8 cellular contexts compared by ENCODE assay signal in the genomic region with DNA sequence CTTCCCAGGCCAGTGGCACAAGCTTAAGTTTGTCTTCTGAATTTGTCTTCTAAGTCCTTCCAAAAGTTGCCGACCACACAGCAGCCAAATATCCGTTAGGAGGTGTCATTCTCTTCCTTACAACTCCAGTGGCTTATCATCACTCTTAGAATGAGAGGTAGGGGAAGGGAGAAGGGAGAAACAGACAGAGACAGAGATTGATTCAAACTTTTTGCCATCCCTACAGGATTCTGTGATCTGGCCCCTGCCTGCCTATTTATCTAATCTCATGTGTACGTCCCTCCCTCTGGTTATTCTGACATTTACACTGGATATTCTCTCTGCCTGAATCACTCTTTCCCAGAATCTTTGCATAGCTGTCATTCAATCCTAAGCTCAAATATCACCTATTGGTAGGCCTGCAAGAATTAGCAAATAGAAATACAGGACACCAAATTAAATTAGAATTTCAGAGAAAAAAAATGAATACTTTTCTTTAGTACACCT. TPM values are rescaled to one million over a fixed set of nuclear protein-coding genes. Genes with fewer than 3 reads are reported as not detected.
DNase-seq lines count a peak whose midpoint lies in the region; ATAC-seq and TF ChIP-seq lines count a peak whose summit lies in the region.

No MANE protein-coding gene starts in this region.

- TF ChIP-seq POLR2A in body of pancreas (IDR thresholded peaks at IDR 0.05) = no peak

- no peaks in the 10 kb centered on the region for H3K27me3 ChIP-seq in body of pancreas
- H3K27me3 ChIP-seq in lower lobe of right lung (ENCODE audit: low read depth) = no peaks in the 10 kb centered on the region

- peak overlapping the region; percentile 99 to 100 for H3K4me3 Mint-ChIP-seq in activated T-cell treated with anti-CD3 and anti-CD28 coated beads, Interleukin-2, amount 50 U/mL, for 72 hours

- TF ChIP-seq CTCF in body of pancreas (IDR thresholded peaks at IDR 0.05) = no peak
- TF ChIP-seq CTCF in lower lobe of right lung (IDR thresholded peaks at IDR 0.05) = no peak

- peaks cover 23% of the 10 kb centered on the region for H3K4me1 ChIP-seq in body of pancreas
- peaks cover 25% of the 10 kb centered on the region for H3K4me1 ChIP-seq in lower lobe of right lung
- no peaks in the 10 kb centered on the region for H3K4me1 ChIP-seq in urinary bladder (ENCODE audit: insufficient read depth)

- peaks cover 44% of the 10 kb centered on the region for H3K4me1 Mint-ChIP-seq in activated T-cell treated with anti-CD3 and anti-CD28 coated beads, Interleukin-2, amount 50 U/mL, for 72 hours (ENCODE audit: low read depth)

- H3K27ac ChIP-seq in body of pancreas (peak overlapping the region in 3 of 4 donors; percentile 33 to 89 (median 84)), lower lobe of right lung (peak overlapping the region; percentile 78), urinary bladder (ENCODE audit: low read depth) (peak overlapping the region; percentile 64)

- WGBS in body of pancreas, 2 donors = 0% methylated on average over 3 of the region's 3 CpGs
- 0% methylated on average over 3 of the region's 3 CpGs for WGBS in urinary bladder

- intact Hi-C loops in body of pancreas (cut with DNase I) = no loop called here
- intact Hi-C loops in lower lobe of right lung (cut with DNase I) = no loop called here

- H3K27ac Mint-ChIP-seq in activated T-cell treated with anti-CD3 and anti-CD28 coated beads, Interleukin-2, amount 50 U/mL, for 72 hours = peak overlapping the region; percentile 26

- peaks cover 7 to 19% of the 10 kb centered on the region in 2 donors for H3K36me3 Mint-ChIP-seq in activated T-cell treated with anti-CD3 and anti-CD28 coated beads, Interleukin-2, amount 50 U/mL, for 72 hours (ENCODE audit: insufficient read depth in 2 of 2)

- peak; percentile 2 to 12 for ATAC-seq in activated T-cell treated with anti-CD3 and anti-CD28 coated beads, Interleukin-2, amount 50 U/mL, for 72 hours (replicated peaks in 1 of 2)
- no peak for ATAC-seq in body of pancreas
- ATAC-seq in lower lobe of right lung = no peak

- no peaks in the 10 kb centered on the region for H3K9me3 Mint-ChIP-seq in activated T-cell treated with anti-CD3 and anti-CD28 coated beads, Interleukin-2, amount 50 U/mL, for 72 hours

- peak overlapping the region in 1 of 2 donors; percentile 68 for H3K4me3 ChIP-seq in body of pancreas
- peak overlapping the region; percentile 82 for H3K4me3 ChIP-seq in lower lobe of right lung
- peak overlapping the region; percentile 64 for H3K4me3 ChIP-seq in urinary bladder (ENCODE audit: low read depth, low read length)

- no peak for DNase-seq in activated T-cell treated with anti-CD3 and anti-CD28 coated beads, Interleukin-2, amount 50 U/mL, for 72 hours
- no peak for DNase-seq in activated T-cell treated with anti-CD3 and anti-CD28 coated beads, Interleukin-2, amount 50 U/mL, for 48 hours
- DNase-seq in body of pancreas (no peak), lower lobe of right lung (no peak), ureter (ENCODE audit: low spot score) (no peak), NCI-H774 (lab: John Stamatoyannopoulos, UW) (no peak)
- DNase-seq in stimulated activated CD4-positive, alpha-beta T cell treated with anti-CD3 and anti-CD28 coated beads, Interleukin-12 subunit alpha, Interleukin-12 subunit beta, amount 100 ng/mL, for 4 hours = no peak

- H3K36me3 ChIP-seq in body of pancreas (replicated peaks in 1 of 2; ENCODE audit: insufficient read depth in 1 of 2, low read depth in 2 of 2) = peaks cover 0 to 7% of the 10 kb centered on the region in 2 donors
- H3K36me3 ChIP-seq in lower lobe of right lung = peaks cover 15% of the 10 kb centered on the region
- H3K36me3 ChIP-seq in urinary bladder (ENCODE audit: insufficient read depth) = no peaks in the 10 kb centered on the region

- H3K27me3 Mint-ChIP-seq in activated T-cell treated with anti-CD3 and anti-CD28 coated beads, Interleukin-2, amount 50 U/mL, for 72 hours (ENCODE audit: low read depth) = no peaks in the 10 kb centered on the region

- H3K9me3 ChIP-seq in body of pancreas (no peaks in the 10 kb centered on the region), lower lobe of right lung (no peaks in the 10 kb centered on the region)

RNA-seq across cellular contexts. Expression of a gene that starts 0.5 kb away (rescaled TPM):
- total RNA-seq in activated T-cell treated with anti-CD3 and anti-CD28 coated beads, Interleukin-2, amount 50 U/mL, for 72 hours = 10 to 100 TPM; 47.3 to 52.9 TPM
- total RNA-seq in body of pancreas (10 to 100 TPM; 22.8 to 33.0 TPM), lower lobe of right lung (37.5 TPM), urinary bladder (68.2 TPM), ureter (46.4 TPM)
- 27.1 TPM for polyA plus RNA-seq in urinary bladder

RNA-seq across cellular contexts. Expression of a gene that starts 38.5 kb away (rescaled TPM):
- not detected for total RNA-seq in activated T-cell treated with anti-CD3 and anti-CD28 coated beads, Interleukin-2, amount 50 U/mL, for 72 hours
- total RNA-seq in body of pancreas (1 to 10 TPM in 1 of 2 donors, under 1 TPM in 1; 0.66 to 1.0 TPM), lower lobe of right lung (4.3 TPM), urinary bladder (0.21 TPM), ureter (1.3 TPM)
- polyA plus RNA-seq in urinary bladder = 2.2 TPM

RNA-seq across cellular contexts. Expression of a gene that starts 39.5 kb away (rescaled TPM):
- total RNA-seq in activated T-cell treated with anti-CD3 and anti-CD28 coated beads, Interleukin-2, amount 50 U/mL, for 72 hours = under 1 TPM; 0.41 to 0.81 TPM
- total RNA-seq in body of pancreas = 10 to 100 TPM; 16.5 to 19.5 TPM
- total RNA-seq in lower lobe of right lung = 28.1 TPM
- 2.0 TPM for total RNA-seq in urinary bladder
- 8.8 TPM for polyA plus RNA-seq in urinary bladder
- 11.5 TPM for total RNA-seq in ureter

RNA-seq across cellular contexts. Expression of a gene that starts 42.1 kb away (rescaled TPM):
- total RNA-seq in activated T-cell treated with anti-CD3 and anti-CD28 coated beads, Interleukin-2, amount 50 U/mL, for 72 hours = 10 to 100 TPM; 26.5 to 29.1 TPM
- total RNA-seq in body of pancreas (10 to 100 TPM in 1 of 2 donors, 1 to 10 TPM in 1; 7.0 to 33.9 TPM), lower lobe of right lung (13.9 TPM), urinary bladder (11.6 TPM), ureter (20.0 TPM)
- polyA plus RNA-seq in urinary bladder = 7.8 TPM

Comparison
In these comparisons a context has a peak if more than half of its experiments do, and no peak if none do; other contexts are left out.
1. ATAC-seq: peak in activated T-cell treated with anti-CD3 and anti-CD28 coated beads, Interleukin-2, amount 50 U/mL, for 72 hours (2 of 2); none in body of pancreas (single experiment) and lower lobe of right lung (0 of 2).
2. Peak in every context shown above with its lines, with median percentiles within 50 percentile points of each other: H3K27ac ChIP-seq.